Comparison of ENCODE assay signal across 31 cellular contexts in genomic region chrX:134677332-134677731, GRCh38. TPM values are rescaled to one million over a fixed set of nuclear protein-coding genes. Genes with fewer than 3 reads are reported as not detected.
"Had no signal": no experiment of that assay in that cellular context is flagged by ENCODE, and none has a peak within 500 bp of the region (broad histone marks: within the 10 kb centered on the region; RNA-seq: fewer than 3 reads in every experiment).

No MANE protein-coding gene starts in this region.

- H3K27ac ChIP-seq: ascending aorta, esophagus muscularis mucosa, gastroesophageal sphincter, WERI-Rb-1 had no signal

- H3K36me3 ChIP-seq: ascending aorta, brain microvascular endothelial cell, esophagus muscularis mucosa, gastroesophageal sphincter, WERI-Rb-1 had no signal

- FAIRE-seq: colon had no signal

- H3K4me1 ChIP-seq: ascending aorta, esophagus muscularis mucosa, gastroesophageal sphincter had no signal

- H3K27me3 ChIP-seq: ascending aorta, brain microvascular endothelial cell, esophagus muscularis mucosa, gastroesophageal sphincter had no signal

- DNase-seq: activated B cell treated with CpG ODN at 0.5 μM for 24 hours; activated CD4-positive, alpha-beta T cell treated with anti-CD3 and anti-CD28 coated beads for 48 hours; activated CD4-positive, alpha-beta T cell treated with anti-CD3 and anti-CD28 coated beads, Interleukin-2, amount 50 U/mL, for 1 hour; activated CD4-positive, alpha-beta T cell treated with anti-CD3 and anti-CD28 coated beads, Interleukin-2, amount 50 U/mL, for 48 hours; activated CD8-positive, alpha-beta memory T cell treated with anti-CD3 and anti-CD28 coated beads for 24 hours; activated CD8-positive, alpha-beta T cell treated with anti-CD3 and anti-CD28 coated beads for 36 hours; activated effector memory CD4-positive, alpha-beta T cell treated with Interleukin-2 at 50 U/mL for 16 hours; activated gamma-delta T cell treated with Interleukin-2 at 50 U/mL for 16 hours; activated naive CD4-positive, alpha-beta T cell treated with Interleukin-2 at 50 U/mL for 16 hours; activated naive CD8-positive, alpha-beta T cell treated with anti-CD3 and anti-CD28 coated beads, Interleukin-2, amount 10 ng/mL, durations not matched to agents 7 days and 5 days; activated T-cell treated with anti-CD3 and anti-CD28 coated beads, Interleukin-2, amount 50 U/mL, for 4 hours; brain microvascular endothelial cell; caudate nucleus; cortex of kidney; dermis blood vessel endothelial cell; effector CD4-positive, alpha-beta T cell; effector memory CD8-positive, alpha-beta T cell; erythroblast; T-helper 1 cell; T-helper 17 cell; T1000; WERI-Rb-1 had no signal

- ATAC-seq: activated CD4-positive, CD25-positive, alpha-beta regulatory T cell treated with anti-CD3 and anti-CD28 coated beads, Interleukin-2, amount 50 U/mL, for 24 hours; activated CD8-positive, alpha-beta T cell treated with anti-CD3 and anti-CD28 coated beads for 36 hours; activated naive CD4-positive, alpha-beta T cell treated with anti-CD3 and anti-CD28 coated beads, Interleukin-2, amount 50 U/mL, for 72 hours; activated T-cell treated with anti-CD3 and anti-CD28 coated beads, Interleukin-2, amount 50 U/mL, for 4 hours; activated T-helper 17 cell treated with anti-CD3 and anti-CD28 coated beads, Interleukin-2, amount 50 U/mL, for 72 hours; effector memory CD8-positive, alpha-beta T cell; gastroesophageal sphincter; T-helper 17 cell had no signal

- H3K4me3 ChIP-seq: ascending aorta, esophagus muscularis mucosa, gastroesophageal sphincter had no signal

- H3K9me3 ChIP-seq: ascending aorta, esophagus muscularis mucosa, gastroesophageal sphincter had no signal

RNA-seq across cellular contexts. Expression of gene PLAC1, which starts 19.1 kb away (rescaled TPM):
- total RNA-seq: activated B cell treated with CpG ODN at 0.5 μM for 24 hours; activated CD8-positive, alpha-beta T cell treated with anti-CD3 and anti-CD28 coated beads for 36 hours; activated naive CD4-positive, alpha-beta T cell treated with anti-CD3 and anti-CD28 coated beads, Interleukin-2, amount 50 U/mL, for 72 hours; activated naive CD8-positive, alpha-beta T cell treated with anti-CD3 and anti-CD28 coated beads, Interleukin-2, amount 10 ng/mL, durations not matched to agents 7 days and 5 days; ascending aorta; chondrocyte; dermis blood vessel endothelial cell; esophagus muscularis mucosa; gastroesophageal sphincter; glomerular endothelial cell; T-helper 17 cell had no signal
